ENCODE assay signal across 1 cellular context in the genomic region with DNA sequence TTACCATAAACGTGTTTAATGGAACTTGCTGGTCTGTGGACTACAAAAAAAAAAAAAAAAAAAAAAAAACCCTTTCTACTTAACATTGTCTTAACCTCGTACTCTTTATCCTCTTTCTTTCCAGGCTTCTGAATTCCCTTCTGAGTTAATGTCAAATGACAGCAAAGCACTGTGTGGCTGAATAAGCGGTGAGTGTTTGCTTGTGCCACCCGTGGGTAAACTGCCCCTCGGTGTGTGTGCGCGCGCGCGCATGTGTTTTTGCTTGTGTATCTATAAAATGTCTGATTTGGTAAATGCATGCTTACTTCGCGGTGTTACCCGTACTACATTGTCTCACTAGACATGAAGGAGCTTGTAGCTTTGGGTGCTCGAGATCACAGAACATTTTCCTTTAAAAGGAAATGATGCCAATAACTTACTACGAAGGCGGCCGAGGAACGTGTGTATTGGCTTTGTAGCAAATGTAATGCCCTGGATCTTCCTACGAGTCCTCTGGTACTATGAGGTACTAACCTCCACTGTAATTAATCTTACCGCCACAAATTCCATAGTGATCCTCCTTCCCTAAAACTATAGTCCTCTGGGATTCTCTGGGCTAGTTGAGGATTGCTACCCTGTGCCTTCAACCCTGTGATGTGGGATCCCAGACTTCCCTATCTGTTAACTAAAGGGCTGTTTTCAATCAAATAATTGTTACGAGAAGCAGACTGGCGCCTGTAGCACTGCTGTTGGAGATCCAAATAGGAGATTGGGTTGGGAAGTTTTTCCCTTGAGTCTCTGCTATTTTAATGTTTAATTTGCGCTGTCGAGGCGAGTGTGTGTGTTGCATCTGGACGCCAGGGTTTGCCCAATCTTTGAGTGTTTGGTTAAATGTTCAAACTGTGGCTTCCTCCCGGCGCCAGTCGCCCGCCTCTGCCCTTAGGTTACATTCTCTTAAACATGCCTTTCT.
A peak's percentile ranks its signal among the peaks of the same experiment; 100 is the strongest.
TF ChIP-seq lines count a peak whose summit lies in the region.

No MANE protein-coding gene starts in this region.

TF ChIP-seq in GM12878, 131 proteins besides CTCF, POLR2A, EP300 and RAD21:
- no peak for TF ChIP-seq ZZZ3 (IDR thresholded peaks at IDR 0.05; ENCODE audit: control insufficient read depth, insufficient read length, low read depth)
- TF ChIP-seq, protein P1, sequence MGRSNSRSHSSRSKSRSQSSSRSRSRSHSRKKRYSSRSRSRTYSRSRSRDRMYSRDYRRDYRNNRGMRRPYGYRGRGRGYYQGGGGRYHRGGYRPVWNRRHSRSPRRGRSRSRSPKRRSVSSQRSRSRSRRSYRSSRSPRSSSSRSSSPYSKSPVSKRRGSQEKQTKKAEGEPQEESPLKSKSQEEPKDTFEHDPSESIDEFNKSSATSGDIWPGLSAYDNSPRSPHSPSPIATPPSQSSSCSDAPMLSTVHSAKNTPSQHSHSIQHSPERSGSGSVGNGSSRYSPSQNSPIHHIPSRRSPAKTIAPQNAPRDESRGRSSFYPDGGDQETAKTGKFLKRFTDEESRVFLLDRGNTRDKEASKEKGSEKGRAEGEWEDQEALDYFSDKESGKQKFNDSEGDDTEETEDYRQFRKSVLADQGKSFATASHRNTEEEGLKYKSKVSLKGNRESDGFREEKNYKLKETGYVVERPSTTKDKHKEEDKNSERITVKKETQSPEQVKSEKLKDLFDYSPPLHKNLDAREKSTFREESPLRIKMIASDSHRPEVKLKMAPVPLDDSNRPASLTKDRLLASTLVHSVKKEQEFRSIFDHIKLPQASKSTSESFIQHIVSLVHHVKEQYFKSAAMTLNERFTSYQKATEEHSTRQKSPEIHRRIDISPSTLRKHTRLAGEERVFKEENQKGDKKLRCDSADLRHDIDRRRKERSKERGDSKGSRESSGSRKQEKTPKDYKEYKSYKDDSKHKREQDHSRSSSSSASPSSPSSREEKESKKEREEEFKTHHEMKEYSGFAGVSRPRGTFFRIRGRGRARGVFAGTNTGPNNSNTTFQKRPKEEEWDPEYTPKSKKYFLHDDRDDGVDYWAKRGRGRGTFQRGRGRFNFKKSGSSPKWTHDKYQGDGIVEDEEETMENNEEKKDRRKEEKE (IDR thresholded peaks at IDR 0.05) = 0 out of 2 replicates have a peak, but pooled peaks have one; percentile 5
- TF ChIP-seq RCOR1 (conservative IDR thresholded peaks at IDR 0.05; ENCODE audit: low read depth, low read length) = no peak
- no peak for TF ChIP-seq ATF7 (IDR thresholded peaks at IDR 0.05; ENCODE audit: low read depth)
- TF ChIP-seq WRNIP1 (IDR thresholded peaks at IDR 0.05; ENCODE audit: borderline replicate concordance, low read depth, low read length) = peak; percentile 44; the same call in 1 of the 2 replicates
- no peak for TF ChIP-seq CUX1 (IDR thresholded peaks at IDR 0.05; ENCODE audit: insufficient replicate concordance, low read depth, low read length)
- no peak for TF ChIP-seq SPI1 (IDR thresholded peaks at IDR 0.05; ENCODE audit: borderline replicate concordance, insufficient read depth, low read depth, low read length)
- TF ChIP-seq POU2F2 (IDR thresholded peaks at IDR 0.05; ENCODE audit: borderline replicate concordance, low read depth, low read length) = 0 out of 3 replicates have a peak, but pooled peaks have one; percentile 17
- TF ChIP-seq CHD1 (IDR thresholded peaks at IDR 0.05; ENCODE audit: low read depth, low read length) = 0 out of 2 replicates have a peak, but pooled peaks have one; percentile 38
- peak; percentile 22 to 25; a peak in 1 of 4 replicates for TF ChIP-seq IKZF2 (IDR thresholded peaks at IDR 0.05)
- TF ChIP-seq SMAD1 (IDR thresholded peaks at IDR 0.05; ENCODE audit: low read depth, partially characterized antibody) = peak; percentile 65
- TF ChIP-seq RELB (IDR thresholded peaks at IDR 0.05; ENCODE audit: low read depth) = 0 out of 2 replicates have a peak, but pooled peaks have one; percentile 20
- TF ChIP-seq SIN3A (IDR thresholded peaks at IDR 0.05; ENCODE audit: low read depth, low read length) = peak; percentile 39; the same call in 1 of the 2 replicates
- no peak for TF ChIP-seq YY1 (IDR thresholded peaks at IDR 0.05; ENCODE audit: low read depth, low read length)
- peak; percentile 44 for TF ChIP-seq POLR2AphosphoS5 (IDR thresholded peaks at IDR 0.05; ENCODE audit: low read length)
- TF ChIP-seq POLR2AphosphoS2 (IDR thresholded peaks at IDR 0.05; ENCODE audit: low read depth, low read length) = peak; percentile 56; the same call in 1 of the 2 replicates
- TF ChIP-seq, protein P2, sequence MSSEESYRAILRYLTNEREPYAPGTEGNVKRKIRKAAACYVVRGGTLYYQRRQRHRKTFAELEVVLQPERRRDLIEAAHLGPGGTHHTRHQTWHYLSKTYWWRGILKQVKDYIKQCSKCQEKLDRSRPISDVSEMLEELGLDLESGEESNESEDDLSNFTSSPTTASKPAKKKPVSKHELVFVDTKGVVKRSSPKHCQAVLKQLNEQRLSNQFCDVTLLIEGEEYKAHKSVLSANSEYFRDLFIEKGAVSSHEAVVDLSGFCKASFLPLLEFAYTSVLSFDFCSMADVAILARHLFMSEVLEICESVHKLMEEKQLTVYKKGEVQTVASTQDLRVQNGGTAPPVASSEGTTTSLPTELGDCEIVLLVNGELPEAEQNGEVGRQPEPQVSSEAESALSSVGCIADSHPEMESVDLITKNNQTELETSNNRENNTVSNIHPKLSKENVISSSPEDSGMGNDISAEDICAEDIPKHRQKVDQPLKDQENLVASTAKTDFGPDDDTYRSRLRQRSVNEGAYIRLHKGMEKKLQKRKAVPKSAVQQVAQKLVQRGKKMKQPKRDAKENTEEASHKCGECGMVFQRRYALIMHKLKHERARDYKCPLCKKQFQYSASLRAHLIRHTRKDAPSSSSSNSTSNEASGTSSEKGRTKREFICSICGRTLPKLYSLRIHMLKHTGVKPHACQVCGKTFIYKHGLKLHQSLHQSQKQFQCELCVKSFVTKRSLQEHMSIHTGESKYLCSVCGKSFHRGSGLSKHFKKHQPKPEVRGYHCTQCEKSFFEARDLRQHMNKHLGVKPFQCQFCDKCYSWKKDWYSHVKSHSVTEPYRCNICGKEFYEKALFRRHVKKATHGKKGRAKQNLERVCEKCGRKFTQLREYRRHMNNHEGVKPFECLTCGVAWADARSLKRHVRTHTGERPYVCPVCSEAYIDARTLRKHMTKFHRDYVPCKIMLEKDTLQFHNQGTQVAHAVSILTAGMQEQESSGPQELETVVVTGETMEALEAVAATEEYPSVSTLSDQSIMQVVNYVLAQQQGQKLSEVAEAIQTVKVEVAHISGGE (CRISPR knock-in tag; IDR thresholded peaks at IDR 0.05) = no peak
- peak; percentile 43; the same call in 1 of the 2 replicates for TF ChIP-seq MXI1 (IDR thresholded peaks at IDR 0.05; ENCODE audit: low read depth, low read length)
- no peak for TF ChIP-seq MEF2B (IDR thresholded peaks at IDR 0.05; ENCODE audit: partially characterized antibody, poor library complexity, severe bottlenecking)
- TF ChIP-seq, protein P3, sequence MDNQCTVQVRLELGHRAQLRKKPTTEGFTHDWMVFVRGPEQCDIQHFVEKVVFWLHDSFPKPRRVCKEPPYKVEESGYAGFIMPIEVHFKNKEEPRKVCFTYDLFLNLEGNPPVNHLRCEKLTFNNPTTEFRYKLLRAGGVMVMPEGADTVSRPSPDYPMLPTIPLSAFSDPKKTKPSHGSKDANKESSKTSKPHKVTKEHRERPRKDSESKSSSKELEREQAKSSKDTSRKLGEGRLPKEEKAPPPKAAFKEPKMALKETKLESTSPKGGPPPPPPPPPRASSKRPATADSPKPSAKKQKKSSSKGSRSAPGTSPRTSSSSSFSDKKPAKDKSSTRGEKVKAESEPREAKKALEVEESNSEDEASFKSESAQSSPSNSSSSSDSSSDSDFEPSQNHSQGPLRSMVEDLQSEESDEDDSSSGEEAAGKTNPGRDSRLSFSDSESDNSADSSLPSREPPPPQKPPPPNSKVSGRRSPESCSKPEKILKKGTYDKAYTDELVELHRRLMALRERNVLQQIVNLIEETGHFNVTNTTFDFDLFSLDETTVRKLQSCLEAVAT (IDR thresholded peaks at IDR 0.05) = peak; percentile 49; the same call in 1 of the 2 replicates
